8 cellular contexts compared by ENCODE assay signal in the genomic region with DNA sequence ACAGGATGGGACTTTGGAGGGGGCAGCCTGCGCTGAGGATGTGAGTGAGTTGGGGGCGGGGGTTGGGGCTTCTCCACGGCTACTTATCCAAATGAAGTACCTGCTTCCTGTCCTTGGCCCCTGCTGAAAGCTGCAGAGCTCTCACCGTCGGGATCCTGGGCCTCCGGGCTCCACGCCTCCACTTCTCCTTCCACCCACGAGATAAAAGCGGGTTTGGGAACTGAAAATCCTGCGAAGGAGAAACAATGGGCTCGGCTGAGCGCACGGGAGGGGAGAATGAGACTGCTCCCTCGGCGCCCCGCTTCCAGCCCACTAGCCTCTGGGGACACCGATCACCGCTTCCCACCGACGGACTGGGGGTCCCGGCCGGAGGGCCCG. TPM values are rescaled to one million over a fixed set of nuclear protein-coding genes. Genes with fewer than 3 reads are reported as not detected.
DNase-seq lines count a peak whose midpoint lies in the region; ATAC-seq, FAIRE-seq and TF ChIP-seq lines count a peak whose summit lies in the region.

No MANE protein-coding gene starts in this region.

- no peak for TF ChIP-seq EP300 in suprapubic skin (IDR thresholded peaks at IDR 0.05)

- H3K27ac Mint-ChIP-seq in IgD-negative memory B cell = peak overlapping the region in 2 of 3 donors; percentile 44 to 93

- WGBS in adipose tissue, 3 donors = 0 to 1% (median 1%) methylated on average over 23 of the region's 23 CpGs
- 4% methylated on average over 20 of the region's 23 CpGs for WGBS in suprapubic skin

- dilution Hi-C loops in keratinocyte (cut with MboI; ENCODE audit: extremely low pct_ligation_motif_present, low sequenced_read_pairs) = no loop called here

- FAIRE-seq in keratinocyte (lab: Jason Lieb, UNC) = no peak

- H3K4me1 ChIP-seq in keratinocyte (ENCODE audit: control insufficient read depth, extremely low read depth, insufficient read depth, low read length) (peaks cover 5% of the 10 kb centered on the region), suprapubic skin (peaks cover 25% of the 10 kb centered on the region)

- H3K4me1 Mint-ChIP-seq in IgD-negative memory B cell = peaks cover 12 to 18% (median 12%) of the 10 kb centered on the region in 3 donors

- ATAC-seq in GM19438 (IDR thresholded peaks at IDR 0.05; ENCODE audit: low read depth, unreplicated experiment) = peak; percentile 19

- H3K36me3 ChIP-seq in keratinocyte (ENCODE audit: control insufficient read depth in 2 of 2, extremely low read depth in 1 of 2, insufficient read depth in 2 of 2, low read length in 2 of 2) = peaks cover 9 to 10% of the 10 kb centered on the region in 2 experiments
- peaks cover 23% of the 10 kb centered on the region for H3K36me3 ChIP-seq in suprapubic skin

- DNase-seq in CMK (ENCODE audit: low read depth) (peak; percentile 43), keratinocyte (ENCODE audit: low read depth, low spot score) (no peak), suprapubic skin (ENCODE audit: low spot score in 2 of 2) (no peak), NK-92 (lab: John Stamatoyannopoulos, UW; ENCODE audit: unreplicated experiment) (no peak)
- no peak for DNase-seq in stimulated activated CD8-positive, alpha-beta memory T cell treated with anti-CD3 and anti-CD28 coated beads, Interleukin-4, amount 100 ng/mL, for 48 hours

- no peaks in the 10 kb centered on the region for H3K36me3 Mint-ChIP-seq in IgD-negative memory B cell

- H3K27ac ChIP-seq in adipose tissue (ENCODE audit: low read depth, low read length) (peak overlapping the region; percentile 44), keratinocyte (ENCODE audit: control insufficient read depth, insufficient read depth, low read length) (peak overlapping the region; percentile 79), suprapubic skin (peak overlapping the region; percentile 81)

- peak overlapping the region; percentile 83 for H3K9ac ChIP-seq in keratinocyte (ENCODE audit: control insufficient read depth, extremely low read depth, insufficient read depth, low read length)

- no peaks in the 10 kb centered on the region for H4K20me1 ChIP-seq in keratinocyte (ENCODE audit: control insufficient read depth, extremely low read depth, insufficient read depth, low read length)

- peaks cover 33% of the 10 kb centered on the region for H3K79me2 ChIP-seq in keratinocyte (ENCODE audit: control insufficient read depth, insufficient read depth, low read length)

- peak overlapping the region; percentile 11 to 95 (median 89) for H3K4me3 Mint-ChIP-seq in IgD-negative memory B cell

- TF ChIP-seq POLR2A in suprapubic skin (IDR thresholded peaks at IDR 0.05) = no peak

- no peaks in the 10 kb centered on the region for H3K27me3 Mint-ChIP-seq in IgD-negative memory B cell

- TF ChIP-seq CTCF in keratinocyte (optimal IDR thresholded peaks at IDR 0.05 in 1 of 3, IDR thresholded peaks at IDR 0.05 in 1 of 3, conservative IDR thresholded peaks at IDR 0.05 in 1 of 3; ENCODE audit: extremely low read depth in 1 of 3, insufficient read depth in 2 of 3, low read length in 3 of 3) (no peak), suprapubic skin (IDR thresholded peaks at IDR 0.05) (no peak)

- H3K9me3 ChIP-seq in keratinocyte (ENCODE audit: control insufficient read depth, low read depth, low read length) = no peaks in the 10 kb centered on the region
- no peaks in the 10 kb centered on the region for H3K9me3 ChIP-seq in suprapubic skin

- no peaks in the 10 kb centered on the region for H3K9me3 Mint-ChIP-seq in IgD-negative memory B cell

- no peaks in the 10 kb centered on the region for H3K27me3 ChIP-seq in keratinocyte (ENCODE audit: control insufficient read depth, extremely low read depth, insufficient read depth, low read length)
- no peaks in the 10 kb centered on the region for H3K27me3 ChIP-seq in suprapubic skin

- peak overlapping the region; percentile 87 for H3K4me2 ChIP-seq in keratinocyte (ENCODE audit: control insufficient read depth, extremely low read depth, insufficient read depth, low read depth, low read length)

- H3K9me1 ChIP-seq in keratinocyte (ENCODE audit: control insufficient read depth, extremely low read depth, insufficient read depth, low read length) = no peaks in the 10 kb centered on the region

- H3K4me3 ChIP-seq in keratinocyte (ENCODE audit: control insufficient read depth in 2 of 3, extremely low read depth in 1 of 3, insufficient read depth in 2 of 3, low read depth in 1 of 3, low read length in 3 of 3) (peak overlapping the region; percentile 74 to 80 (median 75)), suprapubic skin (peak overlapping the region; percentile 65)

- peak overlapping the region; percentile 71 for H2AFZ ChIP-seq in keratinocyte (ENCODE audit: control insufficient read depth, low read length)

RNA-seq across cellular contexts. Expression of a gene that starts 0.5 kb away (rescaled TPM):
- polyA plus RNA-seq in IgD-negative memory B cell = 2.9 TPM
- polyA plus RNA-seq in adipose tissue = 1 to 10 TPM; 3.8 to 5.7 (median 4.4) TPM
- polyA plus RNA-seq in keratinocyte = 3.4 to 4.6 TPM (median 4.1 TPM) in 3 replicates
- polyA plus RNA-seq in keratinocyte (2011; ENCODE audit: low read depth) = 2.4 TPM
- 1.6 and 2.4 TPM in 2 replicates for polyA plus RNA-seq in keratinocyte (2011; cell fraction: cytosol; rRNA removed)
- polyA plus RNA-seq in keratinocyte (2011; cell fraction: nucleus; rRNA removed) = 12.7 and 13.0 TPM in 2 replicates
- 4.0 and 5.0 TPM in 2 replicates for polyA plus RNA-seq in keratinocyte (2012; ENCODE audit: low replicate concordance)
- 2.4 to 5.2 TPM (median 3.0 TPM) in 3 replicates for polyA minus RNA-seq in keratinocyte
- polyA minus RNA-seq in keratinocyte (2011; cell fraction: cytosol; rRNA and poly(A)+ RNA removed) = 4.8 TPM
- polyA minus RNA-seq in keratinocyte (2011; cell fraction: nucleus; rRNA and poly(A)+ RNA removed) = 3.8 and 5.4 TPM in 2 replicates
- total RNA-seq in suprapubic skin = 10 to 100 TPM in 3 of 4 donors, 1 to 10 TPM in 1; 9.8 to 24.5 (median 11.2) TPM

RNA-seq across cellular contexts. Expression of a gene that starts 13.5 kb away (rescaled TPM):
- polyA plus RNA-seq in IgD-negative memory B cell (40.7 TPM), adipose tissue (10 to 100 TPM in 1 of 3 donors, 1 to 10 TPM in 2; 8.7 to 21.9 (median 9.7) TPM), keratinocyte (3.8 to 4.9 TPM (median 4.3 TPM) in 3 replicates)
- polyA plus RNA-seq in keratinocyte (2011; ENCODE audit: low read depth) = 4.8 TPM
- polyA plus RNA-seq in keratinocyte (2011; cell fraction: cytosol; rRNA removed) = 1.9 and 5.0 TPM in 2 replicates
- 8.3 and 8.5 TPM in 2 replicates for polyA plus RNA-seq in keratinocyte (2011; cell fraction: nucleus; rRNA removed)
- polyA plus RNA-seq in keratinocyte (2012; ENCODE audit: low replicate concordance) = 6.4 TPM in 2 replicates
- polyA minus RNA-seq in keratinocyte = 0.35 to 2.5 TPM (median 1.4 TPM) in 3 replicates
- 3.1 TPM for polyA minus RNA-seq in keratinocyte (2011; cell fraction: cytosol; rRNA and poly(A)+ RNA removed)
- 2.6 and 3.1 TPM in 2 replicates for polyA minus RNA-seq in keratinocyte (2011; cell fraction: nucleus; rRNA and poly(A)+ RNA removed)
- 10 to 100 TPM in 3 of 4 donors, 1 to 10 TPM in 1; 9.9 to 33.0 (median 20.0) TPM for total RNA-seq in suprapubic skin

RNA-seq across cellular contexts. Expression of a gene that starts 25.2 kb away (rescaled TPM):
- polyA plus RNA-seq in IgD-negative memory B cell (12.8 TPM), adipose tissue (1 to 10 TPM; 3.7 to 4.2 (median 4.2) TPM), keratinocyte (2.1 to 5.7 TPM (median 3.3 TPM) in 3 replicates)
- polyA plus RNA-seq in keratinocyte (2011; ENCODE audit: low read depth) = 0.50 TPM
- 3.1 and 3.7 TPM in 2 replicates for polyA plus RNA-seq in keratinocyte (2011; cell fraction: cytosol; rRNA removed)
- polyA plus RNA-seq in keratinocyte (2011; cell fraction: nucleus; rRNA removed) = 3.2 and 3.9 TPM in 2 replicates
- polyA plus RNA-seq in keratinocyte (2012; ENCODE audit: low replicate concordance) = 1.3 and 6.5 TPM in 2 replicates
- 4.4 to 7.4 TPM (median 6.0 TPM) in 3 replicates for polyA minus RNA-seq in keratinocyte
- 8.6 TPM for polyA minus RNA-seq in keratinocyte (2011; cell fraction: cytosol; rRNA and poly(A)+ RNA removed)
- 3.5 and 3.6 TPM in 2 replicates for polyA minus RNA-seq in keratinocyte (2011; cell fraction: nucleus; rRNA and poly(A)+ RNA removed)
- 10 to 100 TPM in 1 of 4 donors, 1 to 10 TPM in 3; 5.3 to 11.2 (median 6.0) TPM for total RNA-seq in suprapubic skin

RNA-seq across cellular contexts. Expression of a gene that starts 26.8 kb away (rescaled TPM):
- 6.2 TPM for polyA plus RNA-seq in IgD-negative memory B cell
- polyA plus RNA-seq in adipose tissue = 1 to 10 TPM; 3.0 to 4.8 (median 3.8) TPM
- polyA plus RNA-seq in keratinocyte = 1.6 to 2.3 TPM (median 1.6 TPM) in 3 replicates
- 0.31 TPM for polyA plus RNA-seq in keratinocyte (2011; ENCODE audit: low read depth)
- polyA plus RNA-seq in keratinocyte (2011; cell fraction: cytosol; rRNA removed) = 1.3 and 1.5 TPM in 2 replicates
- polyA plus RNA-seq in keratinocyte (2011; cell fraction: nucleus; rRNA removed) = 2.9 and 4.0 TPM in 2 replicates
- 1.7 and 2.8 TPM in 2 replicates for polyA plus RNA-seq in keratinocyte (2012; ENCODE audit: low replicate concordance)
- 0.86 to 1.3 TPM (median 1.2 TPM) in 3 replicates for polyA minus RNA-seq in keratinocyte
- polyA minus RNA-seq in keratinocyte (2011; cell fraction: cytosol; rRNA and poly(A)+ RNA removed) = 3.3 TPM
- 3.0 and 3.3 TPM in 2 replicates for polyA minus RNA-seq in keratinocyte (2011; cell fraction: nucleus; rRNA and poly(A)+ RNA removed)
- total RNA-seq in suprapubic skin = 10 to 100 TPM in 1 of 4 donors, 1 to 10 TPM in 3; 5.5 to 10.5 (median 8.7) TPM

RNA-seq across cellular contexts. Expression of a gene that starts 50.4 kb away (rescaled TPM):
- polyA plus RNA-seq in IgD-negative memory B cell (14.8 TPM), adipose tissue (1 to 10 TPM; 3.8 to 6.1 (median 5.3) TPM), keratinocyte (2.2 to 4.3 TPM (median 2.7 TPM) in 3 replicates)
- 0.42 TPM for polyA plus RNA-seq in keratinocyte (2011; ENCODE audit: low read depth)
- polyA plus RNA-seq in keratinocyte (2011; cell fraction: cytosol; rRNA removed) = 3.3 and 3.4 TPM in 2 replicates
- 3.2 and 4.3 TPM in 2 replicates for polyA plus RNA-seq in keratinocyte (2011; cell fraction: nucleus; rRNA removed)
- 1.4 and 2.8 TPM in 2 replicates for polyA plus RNA-seq in keratinocyte (2012; ENCODE audit: low replicate concordance)
- polyA minus RNA-seq in keratinocyte = 1.4 to 2.5 TPM (median 1.8 TPM) in 3 replicates
- polyA minus RNA-seq in keratinocyte (2011; cell fraction: cytosol; rRNA and poly(A)+ RNA removed) = 2.9 TPM
- polyA minus RNA-seq in keratinocyte (2011; cell fraction: nucleus; rRNA and poly(A)+ RNA removed) = 1.6 and 2.0 TPM in 2 replicates
- total RNA-seq in suprapubic skin = 10 to 100 TPM in 3 of 4 donors, 1 to 10 TPM in 1; 9.4 to 15.4 (median 11.5) TPM
